ENCODE assay signal across 8 cellular contexts in the genomic region with DNA sequence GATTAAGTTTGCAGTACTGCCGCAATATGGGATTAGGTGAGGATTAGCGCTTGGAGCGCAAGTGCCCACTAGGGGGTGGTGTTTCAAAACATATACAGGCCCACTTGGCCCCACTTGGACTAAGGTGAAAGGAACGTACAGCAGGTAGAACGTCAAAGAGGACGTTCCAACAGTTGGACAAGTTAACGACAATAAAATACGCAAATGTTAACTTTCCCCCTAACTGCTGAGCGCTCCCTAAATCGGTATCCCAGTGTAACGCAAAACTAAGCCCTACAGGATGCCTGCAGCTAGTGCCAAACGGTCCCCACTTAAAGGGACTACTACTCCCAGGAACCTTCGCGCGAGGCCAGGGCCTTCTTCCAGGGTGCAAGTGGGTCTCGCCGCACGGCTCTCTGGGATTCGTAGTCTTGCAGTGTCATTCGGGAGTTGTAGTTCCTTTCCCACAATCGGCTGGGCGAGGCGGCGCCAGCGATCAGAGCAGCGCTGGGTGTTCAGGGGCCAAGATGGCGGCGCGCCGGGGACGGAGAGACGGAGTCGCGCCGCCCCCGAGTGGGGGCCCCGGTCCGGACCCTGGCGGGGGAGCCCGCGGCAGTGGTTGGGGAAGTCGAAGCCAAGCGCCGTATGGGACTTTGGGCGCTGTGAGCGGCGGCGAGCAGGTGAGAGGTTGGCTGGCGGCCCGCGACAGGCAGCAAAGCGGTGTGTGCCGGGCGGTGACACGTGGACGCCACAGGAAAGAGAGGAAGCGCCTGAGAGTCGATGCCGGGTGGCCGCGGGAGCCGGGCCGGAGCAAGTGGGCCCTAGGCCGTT. TPM values are rescaled to one million over a fixed set of nuclear protein-coding genes. Genes with fewer than 3 reads are reported as not detected.
A peak's percentile ranks its signal among the peaks of the same experiment; 100 is the strongest.
DNase-seq lines count a peak whose midpoint lies in the region; ATAC-seq and TF ChIP-seq lines count a peak whose summit lies in the region.

A gene with protein sequence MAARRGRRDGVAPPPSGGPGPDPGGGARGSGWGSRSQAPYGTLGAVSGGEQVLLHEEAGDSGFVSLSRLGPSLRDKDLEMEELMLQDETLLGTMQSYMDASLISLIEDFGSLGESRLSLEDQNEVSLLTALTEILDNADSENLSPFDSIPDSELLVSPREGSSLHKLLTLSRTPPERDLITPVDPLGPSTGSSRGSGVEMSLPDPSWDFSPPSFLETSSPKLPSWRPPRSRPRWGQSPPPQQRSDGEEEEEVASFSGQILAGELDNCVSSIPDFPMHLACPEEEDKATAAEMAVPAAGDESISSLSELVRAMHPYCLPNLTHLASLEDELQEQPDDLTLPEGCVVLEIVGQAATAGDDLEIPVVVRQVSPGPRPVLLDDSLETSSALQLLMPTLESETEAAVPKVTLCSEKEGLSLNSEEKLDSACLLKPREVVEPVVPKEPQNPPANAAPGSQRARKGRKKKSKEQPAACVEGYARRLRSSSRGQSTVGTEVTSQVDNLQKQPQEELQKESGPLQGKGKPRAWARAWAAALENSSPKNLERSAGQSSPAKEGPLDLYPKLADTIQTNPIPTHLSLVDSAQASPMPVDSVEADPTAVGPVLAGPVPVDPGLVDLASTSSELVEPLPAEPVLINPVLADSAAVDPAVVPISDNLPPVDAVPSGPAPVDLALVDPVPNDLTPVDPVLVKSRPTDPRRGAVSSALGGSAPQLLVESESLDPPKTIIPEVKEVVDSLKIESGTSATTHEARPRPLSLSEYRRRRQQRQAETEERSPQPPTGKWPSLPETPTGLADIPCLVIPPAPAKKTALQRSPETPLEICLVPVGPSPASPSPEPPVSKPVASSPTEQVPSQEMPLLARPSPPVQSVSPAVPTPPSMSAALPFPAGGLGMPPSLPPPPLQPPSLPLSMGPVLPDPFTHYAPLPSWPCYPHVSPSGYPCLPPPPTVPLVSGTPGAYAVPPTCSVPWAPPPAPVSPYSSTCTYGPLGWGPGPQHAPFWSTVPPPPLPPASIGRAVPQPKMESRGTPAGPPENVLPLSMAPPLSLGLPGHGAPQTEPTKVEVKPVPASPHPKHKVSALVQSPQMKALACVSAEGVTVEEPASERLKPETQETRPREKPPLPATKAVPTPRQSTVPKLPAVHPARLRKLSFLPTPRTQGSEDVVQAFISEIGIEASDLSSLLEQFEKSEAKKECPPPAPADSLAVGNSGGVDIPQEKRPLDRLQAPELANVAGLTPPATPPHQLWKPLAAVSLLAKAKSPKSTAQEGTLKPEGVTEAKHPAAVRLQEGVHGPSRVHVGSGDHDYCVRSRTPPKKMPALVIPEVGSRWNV (N-terminal part only) (plus strand): TSS at position 478 of the 810 bp plus-strand sequence. CDS start 29 bp downstream, at position 507.

- TF ChIP-seq RAD21 in liver (IDR thresholded peaks at IDR 0.05) = peak; percentile 73 to 82

- peaks cover 17% of the 10 kb centered on the region for H3K36me3 Mint-ChIP-seq in CD8-positive, alpha-beta T cell

- H3K4me1 Mint-ChIP-seq in CD8-positive, alpha-beta T cell (ENCODE audit: low read depth) = peaks cover 40% of the 10 kb centered on the region

- H3K4me3 ChIP-seq in CD8-positive, alpha-beta T cell (ENCODE audit: low read depth, low read length) = peak within 1 kb of the TSS; percentile 79
- peak within 1 kb of the TSS; percentile 79 to 87 (median 86) for H3K4me3 ChIP-seq in liver (ENCODE audit: low read depth in 1 of 3, low read length in 3 of 3)

- intact Hi-C loops in CD8-positive, alpha-beta T cell (cut with DNase I, micrococcal nuclease) = loop anchor here (1.0 to 10.0 kb wide), 20 partner anchors 11 to 784 kb away; a partner anchor contains a TSS

- peak; percentile 93 for ATAC-seq in CD8-positive, alpha-beta T cell
- ATAC-seq in GM19438 (IDR thresholded peaks at IDR 0.05; ENCODE audit: low read depth, unreplicated experiment) (peak; percentile 92), HG03575 (IDR thresholded peaks at IDR 0.05; ENCODE audit: extremely low read depth, insufficient number of reproducible peaks, low FRiP score, unreplicated experiment) (peak; percentile 70)

- H3K27ac Mint-ChIP-seq in CD8-positive, alpha-beta T cell = peak within 1 kb of the TSS; percentile 95

- no peaks in the 10 kb centered on the region for H3K27me3 Mint-ChIP-seq in CD8-positive, alpha-beta T cell (ENCODE audit: low read depth)

- H3K4me3 Mint-ChIP-seq in CD8-positive, alpha-beta T cell = peak within 1 kb of the TSS; percentile 96

- peaks cover 26% of the 10 kb centered on the region for H3K4me1 ChIP-seq in CD8-positive, alpha-beta T cell (ENCODE audit: insufficient read depth, low read length)
- peaks cover 0 to 17% (median 12%) of the 10 kb centered on the region in 4 donors for H3K4me1 ChIP-seq in liver (ENCODE audit: control insufficient read depth in 4 of 4, insufficient read depth in 4 of 4, low read length in 3 of 4)

- CTCF ChIA-PET in CD8-positive, alpha-beta T cell (lab: Charles Lee) = interaction anchor here (0.7 to 2.5 kb wide), 9 partner anchors 11 to 262 kb away, joined by 3 to 22 read pairs (median 4); a partner anchor contains a TSS

- H3K9ac ChIP-seq in liver (ENCODE audit: low read depth in 1 of 2, low read length in 2 of 2) = peak within 1 kb of the TSS; percentile 75 to 97

- WGBS in liver = under 1% methylated on average over 64 of the region's 64 CpGs

- peak within 1 kb of the TSS; percentile 75 for H3K27ac ChIP-seq in CD8-positive, alpha-beta T cell (ENCODE audit: low read depth, low read length)
- peak within 1 kb of the TSS; percentile 95 to 96 for H3K27ac ChIP-seq in liver (ENCODE audit: low read depth in 1 of 2, low read length in 2 of 2)

- H3K27me3 ChIP-seq in CD8-positive, alpha-beta T cell (ENCODE audit: insufficient read depth, low read length) = no peaks in the 10 kb centered on the region
- H3K27me3 ChIP-seq in liver (ENCODE audit: control insufficient read depth in 4 of 4, insufficient read depth in 4 of 4, low read length in 3 of 4) = no peaks in the 10 kb centered on the region

- no peaks in the 10 kb centered on the region for H3K9me3 ChIP-seq in CD8-positive, alpha-beta T cell (ENCODE audit: low read length)
- no peaks in the 10 kb centered on the region for H3K9me3 ChIP-seq in liver (ENCODE audit: control insufficient read depth in 4 of 4, low read length in 3 of 4)

- POLR2A ChIA-PET in CD8-positive, alpha-beta T cell (lab: Charles Lee) = interaction anchor here (0.7 to 2.0 kb wide), 9 partner anchors 9 to 287 kb away, joined by 3 to 7 read pairs (median 4); a partner anchor contains a TSS

- DNase-seq in CD8-positive, alpha-beta T cell = peak; percentile 91 to 99 (median 94)
- peak; percentile 99 for DNase-seq in NCI-H82 (lab: John Stamatoyannopoulos, UW)
- peak; percentile 96 to 98 for DNase-seq in activated CD4-positive, alpha-beta T cell treated with anti-CD3 and anti-CD28 coated beads, Interleukin-2, amount 50 U/mL, for 48 hours
- peak; percentile 98 to 100 for DNase-seq in dermis microvascular lymphatic vessel endothelial cell (ENCODE audit: low read depth in 2 of 2)
- DNase-seq in stimulated activated CD4-positive, alpha-beta T cell treated with anti-CD3 and anti-CD28 coated beads, Interleukin-4, amount 100 ng/mL, for 24 hours = peak; percentile 98

- no peaks in the 10 kb centered on the region for H3K9me3 Mint-ChIP-seq in CD8-positive, alpha-beta T cell

- peak; percentile 96 for TF ChIP-seq CTCF in CD8-positive, alpha-beta T cell (IDR thresholded peaks at IDR 0.05)
- TF ChIP-seq CTCF in liver (IDR thresholded peaks at IDR 0.05; ENCODE audit: low read depth, low read length, missing input control) = peak; percentile 91

- peaks cover 2% of the 10 kb centered on the region for H3K36me3 ChIP-seq in CD8-positive, alpha-beta T cell (ENCODE audit: insufficient read depth, low read length)
- H3K36me3 ChIP-seq in liver (ENCODE audit: control insufficient read depth in 4 of 4, insufficient read depth in 3 of 4, low read depth in 1 of 4, low read length in 3 of 4) = peaks cover 0 to 3% (median under 1%) of the 10 kb centered on the region in 4 donors

TF ChIP-seq in liver, 16 proteins besides CTCF, POLR2A, EP300 and RAD21 (continues in another document):
- TF ChIP-seq RXRA (IDR thresholded peaks at IDR 0.05) (peak; percentile 52 to 57), YY1 (IDR thresholded peaks at IDR 0.05) (peak; percentile 98), NR2F2 (IDR thresholded peaks at IDR 0.05) (peak; percentile 80), FOXA2 (IDR thresholded peaks at IDR 0.05) (no peak), HNF4G (IDR thresholded peaks at IDR 0.05) (no peak), EGR1 (IDR thresholded peaks at IDR 0.05; ENCODE audit: low read depth in 2 of 2) (no peak), HNF4A (conservative IDR thresholded peaks at IDR 0.05) (peak; percentile 46 to 51), JUND (IDR thresholded peaks at IDR 0.05) (no peak), TAF1 (conservative IDR thresholded peaks at IDR 0.05) (peak; percentile 67)
- TF ChIP-seq, protein P1, sequence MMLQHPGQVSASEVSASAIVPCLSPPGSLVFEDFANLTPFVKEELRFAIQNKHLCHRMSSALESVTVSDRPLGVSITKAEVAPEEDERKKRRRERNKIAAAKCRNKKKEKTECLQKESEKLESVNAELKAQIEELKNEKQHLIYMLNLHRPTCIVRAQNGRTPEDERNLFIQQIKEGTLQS (IDR thresholded peaks at IDR 0.05) = no peak
- TF ChIP-seq, protein P2, sequence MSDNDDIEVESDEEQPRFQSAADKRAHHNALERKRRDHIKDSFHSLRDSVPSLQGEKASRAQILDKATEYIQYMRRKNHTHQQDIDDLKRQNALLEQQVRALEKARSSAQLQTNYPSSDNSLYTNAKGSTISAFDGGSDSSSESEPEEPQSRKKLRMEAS (IDR thresholded peaks at IDR 0.05) = peak; percentile 9
- TF ChIP-seq, protein P3, sequence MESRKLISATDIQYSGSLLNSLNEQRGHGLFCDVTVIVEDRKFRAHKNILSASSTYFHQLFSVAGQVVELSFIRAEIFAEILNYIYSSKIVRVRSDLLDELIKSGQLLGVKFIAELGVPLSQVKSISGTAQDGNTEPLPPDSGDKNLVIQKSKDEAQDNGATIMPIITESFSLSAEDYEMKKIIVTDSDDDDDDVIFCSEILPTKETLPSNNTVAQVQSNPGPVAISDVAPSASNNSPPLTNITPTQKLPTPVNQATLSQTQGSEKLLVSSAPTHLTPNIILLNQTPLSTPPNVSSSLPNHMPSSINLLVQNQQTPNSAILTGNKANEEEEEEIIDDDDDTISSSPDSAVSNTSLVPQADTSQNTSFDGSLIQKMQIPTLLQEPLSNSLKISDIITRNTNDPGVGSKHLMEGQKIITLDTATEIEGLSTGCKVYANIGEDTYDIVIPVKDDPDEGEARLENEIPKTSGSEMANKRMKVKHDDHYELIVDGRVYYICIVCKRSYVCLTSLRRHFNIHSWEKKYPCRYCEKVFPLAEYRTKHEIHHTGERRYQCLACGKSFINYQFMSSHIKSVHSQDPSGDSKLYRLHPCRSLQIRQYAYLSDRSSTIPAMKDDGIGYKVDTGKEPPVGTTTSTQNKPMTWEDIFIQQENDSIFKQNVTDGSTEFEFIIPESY (IDR thresholded peaks at IDR 0.05) = peak; percentile 83

RNA-seq across cellular contexts. Expression of the gene that starts here (rescaled TPM):
- 10 to 100 TPM; 35.2 to 38.5 TPM for total RNA-seq in CD8-positive, alpha-beta T cell
- total RNA-seq in dermis microvascular lymphatic vessel endothelial cell (6.5 and 9.1 TPM in 2 replicates), liver (1 to 10 TPM; 7.5 to 9.9 TPM)
- polyA plus RNA-seq in liver = 10 to 100 TPM in 1 of 2 donors, 1 to 10 TPM in 1; 4.9 to 10.1 TPM

Comparison
In these comparisons a context has a peak if more than half of its experiments do, and no peak if none do; other contexts are left out.
1. Peak in every context shown above with its lines: DNase-seq, ATAC-seq, H3K4me3 ChIP-seq and H3K27ac ChIP-seq.